ENCODE assay signal across 1 cellular context in the genomic region with DNA sequence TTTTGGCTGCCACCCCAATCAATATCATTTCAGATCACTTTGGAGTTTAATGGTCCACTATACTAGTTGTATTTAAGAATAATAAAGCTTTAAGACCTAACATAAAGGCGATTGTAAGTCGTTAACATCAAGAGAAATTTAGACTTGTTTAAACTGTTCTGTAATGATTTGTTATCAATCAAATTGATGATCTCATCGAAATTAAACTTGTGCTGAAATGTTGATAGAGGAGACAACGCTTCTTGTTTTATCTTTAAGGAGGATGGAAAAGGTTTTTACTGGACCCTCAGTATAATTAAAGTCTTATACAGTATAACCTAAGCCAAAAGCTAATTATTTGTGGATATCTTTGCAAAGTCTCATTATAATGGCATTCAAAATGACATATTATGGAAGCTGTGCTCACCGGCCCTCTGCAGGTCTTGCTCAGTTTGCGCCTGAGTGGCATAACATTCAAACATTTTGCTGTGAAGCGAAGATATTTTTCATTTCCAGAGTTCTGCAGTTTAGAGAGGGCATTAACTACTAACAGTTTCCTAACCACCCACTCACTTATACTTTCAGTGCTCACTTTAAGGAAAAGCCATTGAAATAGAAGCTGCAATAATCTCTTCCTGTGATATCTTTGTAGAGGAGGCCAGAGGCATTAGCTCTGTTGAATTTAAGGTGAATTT.
TF ChIP-seq lines count a peak whose summit lies in the region.

No MANE protein-coding gene starts in this region.

TF ChIP-seq in IMR-90, 13 proteins besides CTCF, POLR2A, EP300 and RAD21 (continued from another document):
- no peak for TF ChIP-seq MAZ (IDR thresholded peaks at IDR 0.05; ENCODE audit: borderline replicate concordance, low read depth, low read length)
- TF ChIP-seq CEBPB (IDR thresholded peaks at IDR 0.05; ENCODE audit: low read depth, low read length) = no peak
- TF ChIP-seq MAFK (IDR thresholded peaks at IDR 0.05; ENCODE audit: low read depth, low read length) = peak; percentile 50
- no peak for TF ChIP-seq FOS (IDR thresholded peaks at IDR 0.05; ENCODE audit: low read depth, low read length)
- TF ChIP-seq RCOR1 (IDR thresholded peaks at IDR 0.05; ENCODE audit: insufficient replicate concordance, low read length) = no peak
